In genomic region chr17:75970626-75971025, GRCh38 we compare ENCODE assay signal across 25 cellular contexts. TPM values are rescaled to one million over a fixed set of nuclear protein-coding genes. Genes with fewer than 3 reads are reported as not detected.
DNase-seq lines count a peak whose midpoint lies in the region; ATAC-seq, FAIRE-seq and TF ChIP-seq lines count a peak whose summit lies in the region.
"Had no signal": no experiment of that assay in that cellular context is flagged by ENCODE, and none has a peak within 500 bp of the region (broad histone marks: within the 10 kb centered on the region; RNA-seq: fewer than 3 reads in every experiment).

No MANE protein-coding gene starts in this region.

- POLR2A ChIA-PET in K562 (lab: Yijun Ruan, JAX), result interaction anchor here (0.8 to 1.5 kb wide), 6 partner anchors 10 to 302 kb away, joined by 3 to 5 read pairs (median 4); no protein-coding TSS in a partner anchor
- POLR2A ChIA-PET in MCF 10A (lab: Yijun Ruan, JAX), result interaction anchor here (0.7 kb wide), 1 partner anchor 352 kb away, joined by 3 read pairs; no protein-coding TSS in a partner anchor

- 18% methylated on average over 7 of the region's 7 CpGs for WGBS in K562 (ENCODE audit: insufficient coverage, low coverage, missing lambda C conversion rate)

- H3K27ac ChIP-seq in GM23338 (ENCODE audit: low read depth) (peak overlapping the region; percentile 46), K562 (ENCODE audit: extremely low read depth, low read depth, low read length) (peak overlapping the region; percentile 71), lower lobe of right lung (peak overlapping the region; percentile 28), upper lobe of right lung (peak overlapping the region; percentile 68)
- H3K27ac ChIP-seq: C4-2B, testis, vagina had no signal

- 0 out of 2 replicates have a peak, but pooled peaks cover 2% of the 10 kb centered on the region for H3F3A ChIP-seq in GM23338 (replicated peaks; ENCODE audit: low read depth)

- DNase-seq in GM23338 (ENCODE audit: low spot score) (no peak), K562 (ENCODE audit: extremely low read depth in 1 of 4, low spot score in 3 of 4) (no peak), lower lobe of right lung (no peak), upper lobe of right lung (no peak), NCI-H1105 (lab: John Stamatoyannopoulos, UW) (no peak), MCF 10A (ENCODE audit: unreplicated experiment) (no peak)
- DNase-seq: activated CD4-positive, alpha-beta T cell treated with anti-CD3 and anti-CD28 coated beads, Interleukin-2, amount 50 U/mL, for 1 hour; activated CD4-positive, CD25-positive, alpha-beta regulatory T cell; activated effector memory CD4-positive, alpha-beta T cell treated with anti-CD3 and anti-CD28 coated beads, Interleukin-2, amount 50 U/mL, for 16 hours; activated T-cell treated with anti-CD3 and anti-CD28 coated beads, Interleukin-2, amount 50 U/mL, for 1 hour; DMS79 treated with DMSO at 0.1 percent for 48 hours; left lung; NCI-H1048; NCI-H187; NCI-H82; stimulated activated naive B cell treated with anti-CD40 and anti-IgM and Interleukin-4, amounts not matched to agents 10 μg/mL and 1 μg/mL and 100 μg/mL, for 72 hours; T-helper 1 cell; testis had no signal

- H3K79me2 ChIP-seq in GM23338 (replicated peaks; ENCODE audit: insufficient read depth) (peaks cover 86% of the 10 kb centered on the region), K562 (ENCODE audit: control insufficient read depth, insufficient read depth, low read length) (no peaks in the 10 kb centered on the region; the same call in 2 of the 3 replicates)

- no peak overlapping the region for H3K27ac Mint-ChIP-seq in GM23338
- H3K27ac Mint-ChIP-seq in MCF 10A (ENCODE audit: low read depth, unreplicated experiment), result no peak overlapping the region
- H3K27ac Mint-ChIP-seq: activated naive CD8-positive, alpha-beta T cell had no signal

- in situ Hi-C loops in K562 (cut with MboI), result no loop called here

- peaks cover 1% of the 10 kb centered on the region; the same call in 1 of the 3 replicates for H3K4me1 Mint-ChIP-seq in GM23338
- peaks cover 6% of the 10 kb centered on the region for H3K4me1 Mint-ChIP-seq in MCF 10A (ENCODE audit: insufficient read depth, unreplicated experiment)

- H3K27me3 ChIP-seq in GM23338 (ENCODE audit: insufficient read depth) (no peaks in the 10 kb centered on the region), K562 (ENCODE audit: control insufficient read depth in 2 of 2, insufficient read depth in 2 of 2, low read length in 2 of 2) (no peaks in the 10 kb centered on the region), lower lobe of right lung (ENCODE audit: low read depth) (no peaks in the 10 kb centered on the region), upper lobe of right lung (no peaks in the 10 kb centered on the region)
- H3K27me3 ChIP-seq: breast epithelium, left lung, testis, vagina had no signal

- no peaks in the 10 kb centered on the region for H3K9me3 Mint-ChIP-seq in GM23338
- H3K9me3 Mint-ChIP-seq in MCF 10A (ENCODE audit: unreplicated experiment), result no peaks in the 10 kb centered on the region
- H3K9me3 Mint-ChIP-seq: stimulated activated naive B cell treated with anti-CD40 and anti-IgM and Interleukin-4, amounts not matched to agents 10 μg/mL and 1 μg/mL and 100 μg/mL, for 72 hours had no signal

- TF ChIP-seq CTCF in GM23338 (conservative IDR thresholded peaks at IDR 0.05; ENCODE audit: low read depth in 2 of 2), result no peak
- no peak for TF ChIP-seq CTCF in K562 (IDR thresholded peaks at IDR 0.05 in 2 of 3, conservative IDR thresholded peaks at IDR 0.05 in 1 of 3; ENCODE audit: insufficient read depth in 2 of 3, low read depth in 1 of 3, low read length in 3 of 3)
- TF ChIP-seq CTCF in lower lobe of right lung (IDR thresholded peaks at IDR 0.05), result no peak
- no peak for TF ChIP-seq CTCF in upper lobe of right lung (IDR thresholded peaks at IDR 0.05)
- TF ChIP-seq CTCF in MCF 10A (IDR thresholded peaks at IDR 0.05; ENCODE audit: unreplicated experiment), result no peak

- no peak for TF ChIP-seq POLR2A in K562 (conservative IDR thresholded peaks at IDR 0.05)

- H3K27me3 Mint-ChIP-seq in GM23338 (ENCODE audit: insufficient read depth, low read depth, poor library complexity), result peaks cover 4% of the 10 kb centered on the region
- no peaks in the 10 kb centered on the region for H3K27me3 Mint-ChIP-seq in MCF 10A (ENCODE audit: insufficient read depth, unreplicated experiment)
- H3K27me3 Mint-ChIP-seq: activated naive CD8-positive, alpha-beta T cell; stimulated activated naive B cell treated with anti-CD40 and anti-IgM and Interleukin-4, amounts not matched to agents 10 μg/mL and 1 μg/mL and 100 μg/mL, for 72 hours had no signal

- intact Hi-C loops in K562 (cut with micrococcal nuclease) (loop anchor here (10.0 kb wide), 1 partner anchor 186 kb away; the partner anchor contains the start of gene UNK), lower lobe of right lung (cut with DNase I) (no loop called here), upper lobe of right lung (cut with DNase I) (no loop called here), MCF 10A (cut with micrococcal nuclease) (no loop called here)

- no peak for FAIRE-seq in K562 (lab: Jason Lieb, UNC)
- FAIRE-seq: islet of Langerhans had no signal

- H3K4me2 ChIP-seq in GM23338 (no peak overlapping the region), K562 (ENCODE audit: insufficient read depth, low read length) (peak overlapping the region; percentile 43)

- ATAC-seq in GM23338 (no peak), K562 (no peak), lower lobe of right lung (no peak), upper lobe of right lung (no peak), HG03442 (IDR thresholded peaks at IDR 0.05; ENCODE audit: unreplicated experiment) (no peak)
- ATAC-seq: left lung; stimulated activated naive B cell treated with anti-CD40 and anti-IgM and Interleukin-4, amounts not matched to agents 10 μg/mL and 1 μg/mL and 100 μg/mL, for 72 hours had no signal

- CTCF ChIA-PET in K562 (lab: Yijun Ruan, JAX; ENCODE audit: low intra/inter-chr PET ratio) (no interaction called here), MCF 10A (lab: Yijun Ruan, JAX) (no interaction called here)

- H3K9me1 ChIP-seq in K562 (ENCODE audit: control insufficient read depth, insufficient read depth, low read length), result no peaks in the 10 kb centered on the region

- H3K9me2 ChIP-seq in GM23338 (ENCODE audit: insufficient read depth), result no peaks in the 10 kb centered on the region

- H3K4me3 Mint-ChIP-seq in GM23338 (no peak overlapping the region), MCF 10A (ENCODE audit: unreplicated experiment) (no peak overlapping the region)
- H3K4me3 Mint-ChIP-seq: activated naive CD8-positive, alpha-beta T cell; stimulated activated naive B cell treated with anti-CD40 and anti-IgM and Interleukin-4, amounts not matched to agents 10 μg/mL and 1 μg/mL and 100 μg/mL, for 72 hours had no signal

- H3K9me3 ChIP-seq in K562 (replicated peaks; ENCODE audit: control insufficient read depth, insufficient read depth, low read depth, low read length) (no peaks in the 10 kb centered on the region), lower lobe of right lung (no peaks in the 10 kb centered on the region), upper lobe of right lung (no peaks in the 10 kb centered on the region)
- H3K9me3 ChIP-seq: breast epithelium, left lung, testis, vagina had no signal

- H2AFZ ChIP-seq in GM23338 (no peak overlapping the region), K562 (ENCODE audit: low read depth, low read length) (no peak overlapping the region)

- H3K4me1 ChIP-seq in GM23338 (ENCODE audit: insufficient read depth) (no peaks in the 10 kb centered on the region), K562 (replicated peaks in 1 of 2; ENCODE audit: control insufficient read depth in 2 of 2, insufficient read depth in 2 of 2, low read length in 2 of 2) (peaks cover 15 to 19% of the 10 kb centered on the region in 2 experiments; a peak in 4 of 5 replicates), lower lobe of right lung (peaks cover 17% of the 10 kb centered on the region), upper lobe of right lung (peaks cover 15% of the 10 kb centered on the region)
- H3K4me1 ChIP-seq: breast epithelium had no signal

- H3K4me3 ChIP-seq in GM23338 (no peak overlapping the region), K562 (no peak overlapping the region), lower lobe of right lung (no peak overlapping the region), upper lobe of right lung (no peak overlapping the region)
- H3K4me3 ChIP-seq: breast epithelium, testis, vagina had no signal

- BruUV-seq in K562 (replicated peaks; lab: Mats Ljungman, UMichigan), result no TSS peak
- no TSS peak for BruUV-seq in MCF 10A (replicated peaks; lab: Mats Ljungman, UMichigan)

- peak overlapping the region in 1 of 2 experiments; percentile 14; a peak in 1 of 4 replicates for H3K9ac ChIP-seq in K562 (ENCODE audit: insufficient read depth in 1 of 2, low read depth in 2 of 2, low read length in 2 of 2)

- H4K20me1 ChIP-seq in GM23338 (replicated peaks; ENCODE audit: insufficient read depth), result peaks cover 12% of the 10 kb centered on the region; the same call in 1 of the 2 replicates
- peaks cover 14% of the 10 kb centered on the region for H4K20me1 ChIP-seq in K562 (replicated peaks; ENCODE audit: control insufficient read depth, insufficient read depth, low read length)

- TF ChIP-seq RAD21 in K562 (CRISPR knock-in tag; conservative IDR thresholded peaks at IDR 0.05 in 1 of 2, IDR thresholded peaks at IDR 0.05 in 1 of 2), result no peak

- TF ChIP-seq EP300 in K562 (IDR thresholded peaks at IDR 0.05; ENCODE audit: low read length), result no peak

- H3K36me3 ChIP-seq in GM23338 (ENCODE audit: insufficient read depth), result no peaks in the 10 kb centered on the region
- H3K36me3 ChIP-seq in K562 (ENCODE audit: control insufficient read depth, insufficient read depth, low read length), result peaks cover 7% of the 10 kb centered on the region; the same call in 2 of the 3 replicates
- H3K36me3 ChIP-seq in lower lobe of right lung, result peaks cover 46% of the 10 kb centered on the region
- H3K36me3 ChIP-seq in upper lobe of right lung, result peaks cover 38% of the 10 kb centered on the region
- H3K36me3 ChIP-seq: breast epithelium had no signal

- H3K36me3 Mint-ChIP-seq in GM23338 (ENCODE audit: low read depth), result peaks cover 25% of the 10 kb centered on the region
- peaks cover 45% of the 10 kb centered on the region for H3K36me3 Mint-ChIP-seq in MCF 10A (ENCODE audit: insufficient read depth, unreplicated experiment)

RNA-seq across cellular contexts. Expression of gene ACOX1, which starts 8.3 kb away (rescaled TPM):
- 32.8 and 32.9 TPM in 2 replicates for total RNA-seq in GM23338 (2014; rRNA removed; shearing (Covaris generic))
- polyA plus RNA-seq in GM23338 (2016; fragmentation: Nextera tagmentation; extraction: Ambion mirVana), result 11.9 and 12.8 TPM in 2 replicates
- 83.3 and 88.8 TPM in 2 replicates for total RNA-seq in K562 (2011; cell fraction: chromatin; rRNA removed; ENCODE audit: low replicate concordance)
- 53.9 and 55.9 TPM in 2 replicates for total RNA-seq in K562 (2011; cell fraction: nucleolus; rRNA removed)
- 61.1 and 71.0 TPM in 2 replicates for total RNA-seq in K562 (2011; cell fraction: nucleoplasm; rRNA removed)
- total RNA-seq in K562 (2014; rRNA removed), result 9.0 and 14.4 TPM in 2 replicates
- 16.5 and 17.9 TPM in 2 replicates for total RNA-seq in K562 (2014; rRNA removed; fragmentation: Illumina TruSeq; extraction: Trizol)
- 16.2 and 18.3 TPM in 2 replicates for total RNA-seq in K562 (2015; rRNA removed; fragmentation: Illumina TruSeq; extraction: Trizol)
- total RNA-seq in K562 (2021), result 23.7 and 24.1 TPM in 2 replicates
- 20.6 and 25.6 TPM in 2 replicates for polyA plus RNA-seq in K562 (2011; rRNA removed)
- 15.4 and 19.4 TPM in 2 replicates for polyA plus RNA-seq in K562 (2011; cell fraction: cytosol; rRNA removed)
- polyA plus RNA-seq in K562 (2011; cell fraction: nucleus; rRNA removed), result 22.3 and 26.0 TPM in 2 replicates
- 12.9 and 17.2 TPM in 2 replicates for polyA plus RNA-seq in K562 (2012)
- polyA plus RNA-seq in K562 (2014; fragmentation: Illumina TruSeq; extraction: Trizol), result 13.3 and 14.5 TPM in 2 replicates
- 1 to 10 TPM; 8.6 to 9.5 TPM for polyA plus RNA-seq in K562 (2014; fragmentation: Nextera tagmentation; extraction: Ambion mirVana)
- 7.8 and 8.3 TPM in 2 replicates for polyA plus RNA-seq in K562 (2014; rRNA removed)
- 80.6 and 97.7 TPM in 2 replicates for polyA minus RNA-seq in K562 (2011; rRNA and poly(A)+ RNA removed)
- 52.9 and 57.5 TPM in 2 replicates for polyA minus RNA-seq in K562 (2011; cell fraction: cytosol; rRNA and poly(A)+ RNA removed)
- polyA minus RNA-seq in K562 (2011; cell fraction: nucleus; rRNA and poly(A)+ RNA removed), result 17.2 and 43.8 TPM in 2 replicates
- total RNA-seq in lower lobe of right lung, result 67.1 TPM
- 75.2 TPM for total RNA-seq in upper lobe of right lung
- total RNA-seq in MCF 10A (2022), result 23.4 and 26.0 TPM in 2 replicates

RNA-seq across cellular contexts. Expression of gene TEN1, which starts 8.4 kb away (rescaled TPM):
- total RNA-seq in GM23338 (2014; rRNA removed; shearing (Covaris generic)), result 11.3 TPM in 2 replicates
- 13.2 and 14.1 TPM in 2 replicates for polyA plus RNA-seq in GM23338 (2016; fragmentation: Nextera tagmentation; extraction: Ambion mirVana)
- total RNA-seq in K562 (2011; cell fraction: chromatin; rRNA removed; ENCODE audit: low replicate concordance), result 8.4 and 19.9 TPM in 2 replicates
- 2.0 and 4.2 TPM in 2 replicates for total RNA-seq in K562 (2011; cell fraction: nucleolus; rRNA removed)
- 2.9 and 3.3 TPM in 2 replicates for total RNA-seq in K562 (2011; cell fraction: nucleoplasm; rRNA removed)
- total RNA-seq in K562 (2014; rRNA removed), result 21.7 and 22.9 TPM in 2 replicates
- 3.3 and 4.5 TPM in 2 replicates for total RNA-seq in K562 (2014; rRNA removed; fragmentation: Illumina TruSeq; extraction: Trizol)
- total RNA-seq in K562 (2015; rRNA removed; fragmentation: Illumina TruSeq; extraction: Trizol), result 11.9 and 12.2 TPM in 2 replicates
- 14.2 and 14.6 TPM in 2 replicates for total RNA-seq in K562 (2021)
- 10.1 and 13.0 TPM in 2 replicates for polyA plus RNA-seq in K562 (2011; rRNA removed)
- 16.6 and 20.7 TPM in 2 replicates for polyA plus RNA-seq in K562 (2011; cell fraction: cytosol; rRNA removed)
- 29.4 and 38.1 TPM in 2 replicates for polyA plus RNA-seq in K562 (2011; cell fraction: nucleus; rRNA removed)
- polyA plus RNA-seq in K562 (2012), result 13.0 and 23.5 TPM in 2 replicates
- 8.8 and 16.2 TPM in 2 replicates for polyA plus RNA-seq in K562 (2014; fragmentation: Illumina TruSeq; extraction: Trizol)
- polyA plus RNA-seq in K562 (2014; fragmentation: Nextera tagmentation; extraction: Ambion mirVana), result 1 to 10 TPM; 1.3 to 3.3 TPM
- polyA plus RNA-seq in K562 (2014; rRNA removed), result 20.4 and 25.7 TPM in 2 replicates
- 4.4 and 9.0 TPM in 2 replicates for polyA minus RNA-seq in K562 (2011; rRNA and poly(A)+ RNA removed)
- polyA minus RNA-seq in K562 (2011; cell fraction: cytosol; rRNA and poly(A)+ RNA removed), result 2.0 and 3.3 TPM in 2 replicates
- polyA minus RNA-seq in K562 (2011; cell fraction: nucleus; rRNA and poly(A)+ RNA removed), result 1.2 and 4.7 TPM in 2 replicates
- total RNA-seq in lower lobe of right lung, result 14.6 TPM
- total RNA-seq in upper lobe of right lung, result 10.9 TPM
- 13.0 and 15.4 TPM in 2 replicates for total RNA-seq in MCF 10A (2022)

RNA-seq across cellular contexts. Expression of gene FBF1, which starts 29.8 kb away (rescaled TPM):
- total RNA-seq in GM23338 (2014; rRNA removed; shearing (Covaris generic)), result 11.8 and 17.4 TPM in 2 replicates
- polyA plus RNA-seq in GM23338 (2016; fragmentation: Nextera tagmentation; extraction: Ambion mirVana) (8.8 and 9.7 TPM in 2 replicates), K562 (2011; rRNA removed) (10.2 and 11.1 TPM in 2 replicates), K562 (2014; fragmentation: Illumina TruSeq; extraction: Trizol) (5.3 and 5.6 TPM in 2 replicates), K562 (2014; fragmentation: Nextera tagmentation; extraction: Ambion mirVana) (under 1 TPM; 0.46 to 0.55 TPM), K562 (2014; rRNA removed) (11.9 and 14.9 TPM in 2 replicates)
- 56.4 and 138 TPM in 2 replicates for total RNA-seq in K562 (2011; cell fraction: chromatin; rRNA removed; ENCODE audit: low replicate concordance)
- total RNA-seq in K562 (2011; cell fraction: nucleolus; rRNA removed), result 62.1 and 85.9 TPM in 2 replicates
- 55.3 and 58.6 TPM in 2 replicates for total RNA-seq in K562 (2011; cell fraction: nucleoplasm; rRNA removed)
- total RNA-seq in K562 (2014; rRNA removed) (14.5 and 14.8 TPM in 2 replicates), K562 (2014; rRNA removed; fragmentation: Illumina TruSeq; extraction: Trizol) (5.2 and 5.4 TPM in 2 replicates), K562 (2015; rRNA removed; fragmentation: Illumina TruSeq; extraction: Trizol) (7.5 and 7.7 TPM in 2 replicates), K562 (2021) (10.6 and 14.7 TPM in 2 replicates), lower lobe of right lung (13.1 TPM), upper lobe of right lung (11.3 TPM), MCF 10A (2022) (14.0 and 18.8 TPM in 2 replicates)
- 5.8 and 10.5 TPM in 2 replicates for polyA plus RNA-seq in K562 (2011; cell fraction: cytosol; rRNA removed)
- 54.5 and 90.0 TPM in 2 replicates for polyA plus RNA-seq in K562 (2011; cell fraction: nucleus; rRNA removed)
- polyA plus RNA-seq in K562 (2012), result 9.0 and 13.6 TPM in 2 replicates
- polyA minus RNA-seq in K562 (2011; rRNA and poly(A)+ RNA removed), result 13.1 and 15.0 TPM in 2 replicates
- polyA minus RNA-seq in K562 (2011; cell fraction: cytosol; rRNA and poly(A)+ RNA removed), result 6.8 and 10.3 TPM in 2 replicates
- 27.5 and 29.6 TPM in 2 replicates for polyA minus RNA-seq in K562 (2011; cell fraction: nucleus; rRNA and poly(A)+ RNA removed)

RNA-seq across cellular contexts. Expression of gene CDK3, which starts 30.0 kb away (rescaled TPM):
- total RNA-seq in GM23338 (2014; rRNA removed; shearing (Covaris generic)), result 5.9 and 10.2 TPM in 2 replicates
- polyA plus RNA-seq in GM23338 (2016; fragmentation: Nextera tagmentation; extraction: Ambion mirVana), result 7.8 and 7.9 TPM in 2 replicates
- total RNA-seq in K562 (2011; cell fraction: chromatin; rRNA removed; ENCODE audit: low replicate concordance), result 7.8 and 22.7 TPM in 2 replicates
- total RNA-seq in K562 (2011; cell fraction: nucleolus; rRNA removed), result 15.4 and 17.0 TPM in 2 replicates
- total RNA-seq in K562 (2011; cell fraction: nucleoplasm; rRNA removed), result 9.2 and 9.4 TPM in 2 replicates
- total RNA-seq in K562 (2014; rRNA removed), result 1.3 and 6.0 TPM in 2 replicates
- 1.1 and 2.8 TPM in 2 replicates for total RNA-seq in K562 (2014; rRNA removed; fragmentation: Illumina TruSeq; extraction: Trizol)
- total RNA-seq in K562 (2015; rRNA removed; fragmentation: Illumina TruSeq; extraction: Trizol), result 4.0 and 4.3 TPM in 2 replicates
- total RNA-seq in K562 (2021), result 5.0 and 5.4 TPM in 2 replicates
- polyA plus RNA-seq in K562 (2011; rRNA removed), result 5.7 and 8.0 TPM in 2 replicates
- 5.5 and 7.2 TPM in 2 replicates for polyA plus RNA-seq in K562 (2011; cell fraction: cytosol; rRNA removed)
- 48.9 and 53.7 TPM in 2 replicates for polyA plus RNA-seq in K562 (2011; cell fraction: nucleus; rRNA removed)
- 4.8 and 9.3 TPM in 2 replicates for polyA plus RNA-seq in K562 (2012)
- 4.7 TPM in 2 replicates for polyA plus RNA-seq in K562 (2014; fragmentation: Illumina TruSeq; extraction: Trizol)
- polyA plus RNA-seq in K562 (2014; fragmentation: Nextera tagmentation; extraction: Ambion mirVana), result under 1 TPM; 0.55 to 0.94 TPM
- polyA plus RNA-seq in K562 (2014; rRNA removed), result 8.2 and 10.6 TPM in 2 replicates
- polyA minus RNA-seq in K562 (2011; rRNA and poly(A)+ RNA removed), result 0.56 and 1.2 TPM in 2 replicates
- polyA minus RNA-seq in K562 (2011; cell fraction: cytosol; rRNA and poly(A)+ RNA removed), result not detected in 2 replicates
- 1.5 and 3.7 TPM in 2 replicates for polyA minus RNA-seq in K562 (2011; cell fraction: nucleus; rRNA and poly(A)+ RNA removed)
- total RNA-seq in lower lobe of right lung, result 8.4 TPM
- 9.6 TPM for total RNA-seq in upper lobe of right lung
- 5.3 and 5.7 TPM in 2 replicates for total RNA-seq in MCF 10A (2022)

RNA-seq across cellular contexts. Expression of gene EVPL, which starts 56.5 kb away (rescaled TPM):
- 0.62 and 1.3 TPM in 2 replicates for total RNA-seq in GM23338 (2014; rRNA removed; shearing (Covaris generic))
- 0.47 and 0.59 TPM in 2 replicates for polyA plus RNA-seq in GM23338 (2016; fragmentation: Nextera tagmentation; extraction: Ambion mirVana)
- 0.07 TPM in 1 of 2 replicates, not detected in the other for total RNA-seq in K562 (2011; cell fraction: chromatin; rRNA removed; ENCODE audit: low replicate concordance)
- under 0.01 and 0.13 TPM in 2 replicates for total RNA-seq in K562 (2011; cell fraction: nucleolus; rRNA removed)
- total RNA-seq in K562 (2011; cell fraction: nucleoplasm; rRNA removed), result not detected in 2 replicates
- total RNA-seq in K562 (2014; rRNA removed), result 0.04 and 0.18 TPM in 2 replicates
- total RNA-seq in K562 (2014; rRNA removed; fragmentation: Illumina TruSeq; extraction: Trizol), result not detected in 2 replicates
- total RNA-seq in K562 (2015; rRNA removed; fragmentation: Illumina TruSeq; extraction: Trizol), result 0.18 TPM in 1 of 2 replicates, not detected in the other
- 0.11 and 0.13 TPM in 2 replicates for total RNA-seq in K562 (2021)
- not detected in 2 replicates for polyA plus RNA-seq in K562 (2011; rRNA removed)
- polyA plus RNA-seq in K562 (2011; cell fraction: cytosol; rRNA removed), result 0.01 TPM in 1 of 2 replicates, not detected in the other
- 0.04 and 0.10 TPM in 2 replicates for polyA plus RNA-seq in K562 (2011; cell fraction: nucleus; rRNA removed)
- 0.03 and 0.10 TPM in 2 replicates for polyA plus RNA-seq in K562 (2012)
- polyA plus RNA-seq in K562 (2014; fragmentation: Illumina TruSeq; extraction: Trizol), result not detected in 2 replicates
- polyA plus RNA-seq in K562 (2014; fragmentation: Nextera tagmentation; extraction: Ambion mirVana), result not detected
- 0.08 TPM in 1 of 2 replicates, not detected in the other for polyA plus RNA-seq in K562 (2014; rRNA removed)
- polyA minus RNA-seq in K562 (2011; rRNA and poly(A)+ RNA removed), result not detected in 2 replicates
- not detected in 2 replicates for polyA minus RNA-seq in K562 (2011; cell fraction: cytosol; rRNA and poly(A)+ RNA removed)
- not detected in 2 replicates for polyA minus RNA-seq in K562 (2011; cell fraction: nucleus; rRNA and poly(A)+ RNA removed)
- total RNA-seq in lower lobe of right lung, result 36.8 TPM
- 46.8 TPM for total RNA-seq in upper lobe of right lung
- total RNA-seq in MCF 10A (2022), result 7.7 and 8.1 TPM in 2 replicates
- total RNA-seq: pulmonary artery endothelial cell had no signal
